In the genomic region with DNA sequence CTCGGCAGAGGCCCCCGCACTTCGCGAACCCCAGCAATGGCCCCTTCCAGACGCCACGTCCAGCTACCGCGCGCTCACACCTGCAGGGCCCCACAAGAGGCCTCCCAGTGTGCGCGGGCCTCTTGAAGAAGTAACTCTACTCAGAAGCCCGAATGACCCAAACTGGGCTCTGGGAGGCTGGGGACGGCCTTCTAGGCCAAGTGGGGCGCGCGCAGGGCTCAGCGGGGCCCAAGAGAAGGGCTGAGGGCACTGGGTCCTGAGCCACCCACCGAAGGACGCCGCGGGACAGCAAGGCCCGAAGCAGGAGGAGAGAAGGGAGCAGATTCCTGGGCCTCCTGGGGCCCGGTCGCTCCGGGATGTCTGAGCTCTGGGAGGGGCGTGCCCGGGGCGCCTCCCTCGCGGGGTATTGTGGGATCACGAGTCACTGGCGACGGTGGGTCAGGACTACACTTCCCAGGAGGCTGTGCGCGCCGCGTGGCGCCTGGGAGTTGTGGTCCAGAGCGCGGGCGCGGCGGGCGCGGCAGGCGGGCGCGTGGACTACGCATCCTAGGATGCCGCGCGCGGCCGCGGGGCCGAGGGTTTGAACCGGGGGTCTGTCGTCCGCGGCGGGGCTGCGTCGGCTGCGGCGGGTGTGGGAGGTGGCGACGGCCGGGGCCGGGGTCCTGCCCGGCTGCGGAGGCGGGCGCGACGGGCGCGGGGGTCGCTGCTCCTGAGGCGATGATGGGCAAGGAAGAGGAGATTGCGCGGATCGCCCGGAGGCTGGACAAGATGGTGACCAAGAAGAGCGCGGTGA, we compare ENCODE assay signal across 1 cellular context.
TF ChIP-seq lines count a peak whose summit lies in the region.

A gene (plus strand): TSS at position 603 of the 793 bp plus-strand sequence. CDS start 115 bp downstream, at position 718.

TF ChIP-seq in K562, 482 proteins besides CTCF, POLR2A, EP300 and RAD21 (continued from another document and continues in another):
- TF ChIP-seq, protein P1, sequence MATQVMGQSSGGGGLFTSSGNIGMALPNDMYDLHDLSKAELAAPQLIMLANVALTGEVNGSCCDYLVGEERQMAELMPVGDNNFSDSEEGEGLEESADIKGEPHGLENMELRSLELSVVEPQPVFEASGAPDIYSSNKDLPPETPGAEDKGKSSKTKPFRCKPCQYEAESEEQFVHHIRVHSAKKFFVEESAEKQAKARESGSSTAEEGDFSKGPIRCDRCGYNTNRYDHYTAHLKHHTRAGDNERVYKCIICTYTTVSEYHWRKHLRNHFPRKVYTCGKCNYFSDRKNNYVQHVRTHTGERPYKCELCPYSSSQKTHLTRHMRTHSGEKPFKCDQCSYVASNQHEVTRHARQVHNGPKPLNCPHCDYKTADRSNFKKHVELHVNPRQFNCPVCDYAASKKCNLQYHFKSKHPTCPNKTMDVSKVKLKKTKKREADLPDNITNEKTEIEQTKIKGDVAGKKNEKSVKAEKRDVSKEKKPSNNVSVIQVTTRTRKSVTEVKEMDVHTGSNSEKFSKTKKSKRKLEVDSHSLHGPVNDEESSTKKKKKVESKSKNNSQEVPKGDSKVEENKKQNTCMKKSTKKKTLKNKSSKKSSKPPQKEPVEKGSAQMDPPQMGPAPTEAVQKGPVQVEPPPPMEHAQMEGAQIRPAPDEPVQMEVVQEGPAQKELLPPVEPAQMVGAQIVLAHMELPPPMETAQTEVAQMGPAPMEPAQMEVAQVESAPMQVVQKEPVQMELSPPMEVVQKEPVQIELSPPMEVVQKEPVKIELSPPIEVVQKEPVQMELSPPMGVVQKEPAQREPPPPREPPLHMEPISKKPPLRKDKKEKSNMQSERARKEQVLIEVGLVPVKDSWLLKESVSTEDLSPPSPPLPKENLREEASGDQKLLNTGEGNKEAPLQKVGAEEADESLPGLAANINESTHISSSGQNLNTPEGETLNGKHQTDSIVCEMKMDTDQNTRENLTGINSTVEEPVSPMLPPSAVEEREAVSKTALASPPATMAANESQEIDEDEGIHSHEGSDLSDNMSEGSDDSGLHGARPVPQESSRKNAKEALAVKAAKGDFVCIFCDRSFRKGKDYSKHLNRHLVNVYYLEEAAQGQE (CRISPR knock-in tag; IDR thresholded peaks at IDR 0.05; ENCODE audit: low read depth) = 0 out of 2 replicates have a peak, but pooled peaks have one; percentile 81
- TF ChIP-seq KDM2B (CRISPR knock-in tag; IDR thresholded peaks at IDR 0.05) = no peak
- TF ChIP-seq ZNF354B (CRISPR knock-in tag; IDR thresholded peaks at IDR 0.05) = no peak
- TF ChIP-seq ZNF586 (CRISPR knock-in tag; conservative IDR thresholded peaks at IDR 0.05) = no peak
- peak; percentile 84 for TF ChIP-seq SUPT5H (IDR thresholded peaks at IDR 0.05)
- TF ChIP-seq, protein P2, sequence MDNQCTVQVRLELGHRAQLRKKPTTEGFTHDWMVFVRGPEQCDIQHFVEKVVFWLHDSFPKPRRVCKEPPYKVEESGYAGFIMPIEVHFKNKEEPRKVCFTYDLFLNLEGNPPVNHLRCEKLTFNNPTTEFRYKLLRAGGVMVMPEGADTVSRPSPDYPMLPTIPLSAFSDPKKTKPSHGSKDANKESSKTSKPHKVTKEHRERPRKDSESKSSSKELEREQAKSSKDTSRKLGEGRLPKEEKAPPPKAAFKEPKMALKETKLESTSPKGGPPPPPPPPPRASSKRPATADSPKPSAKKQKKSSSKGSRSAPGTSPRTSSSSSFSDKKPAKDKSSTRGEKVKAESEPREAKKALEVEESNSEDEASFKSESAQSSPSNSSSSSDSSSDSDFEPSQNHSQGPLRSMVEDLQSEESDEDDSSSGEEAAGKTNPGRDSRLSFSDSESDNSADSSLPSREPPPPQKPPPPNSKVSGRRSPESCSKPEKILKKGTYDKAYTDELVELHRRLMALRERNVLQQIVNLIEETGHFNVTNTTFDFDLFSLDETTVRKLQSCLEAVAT (IDR thresholded peaks at IDR 0.05) = no peak; a peak in 1 of 4 replicates
- no peak for TF ChIP-seq KDM4B (IDR thresholded peaks at IDR 0.05; ENCODE audit: borderline replicate concordance in 2 of 2, low read depth in 1 of 2)
- TF ChIP-seq HDAC2 (IDR thresholded peaks at IDR 0.05) = 0 out of 2 replicates have a peak, but pooled peaks have one; percentile 34
- TF ChIP-seq, protein P3, sequence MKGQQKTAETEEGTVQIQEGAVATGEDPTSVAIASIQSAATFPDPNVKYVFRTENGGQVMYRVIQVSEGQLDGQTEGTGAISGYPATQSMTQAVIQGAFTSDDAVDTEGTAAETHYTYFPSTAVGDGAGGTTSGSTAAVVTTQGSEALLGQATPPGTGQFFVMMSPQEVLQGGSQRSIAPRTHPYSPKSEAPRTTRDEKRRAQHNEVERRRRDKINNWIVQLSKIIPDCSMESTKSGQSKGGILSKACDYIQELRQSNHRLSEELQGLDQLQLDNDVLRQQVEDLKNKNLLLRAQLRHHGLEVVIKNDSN (CRISPR knock-in tag; IDR thresholded peaks at IDR 0.05) = peak; percentile 66
- no peak for TF ChIP-seq POLR3A (IDR thresholded peaks at IDR 0.05; ENCODE audit: borderline replicate concordance, extremely low read depth, insufficient read depth, insufficient read length)
- TF ChIP-seq, protein P4, sequence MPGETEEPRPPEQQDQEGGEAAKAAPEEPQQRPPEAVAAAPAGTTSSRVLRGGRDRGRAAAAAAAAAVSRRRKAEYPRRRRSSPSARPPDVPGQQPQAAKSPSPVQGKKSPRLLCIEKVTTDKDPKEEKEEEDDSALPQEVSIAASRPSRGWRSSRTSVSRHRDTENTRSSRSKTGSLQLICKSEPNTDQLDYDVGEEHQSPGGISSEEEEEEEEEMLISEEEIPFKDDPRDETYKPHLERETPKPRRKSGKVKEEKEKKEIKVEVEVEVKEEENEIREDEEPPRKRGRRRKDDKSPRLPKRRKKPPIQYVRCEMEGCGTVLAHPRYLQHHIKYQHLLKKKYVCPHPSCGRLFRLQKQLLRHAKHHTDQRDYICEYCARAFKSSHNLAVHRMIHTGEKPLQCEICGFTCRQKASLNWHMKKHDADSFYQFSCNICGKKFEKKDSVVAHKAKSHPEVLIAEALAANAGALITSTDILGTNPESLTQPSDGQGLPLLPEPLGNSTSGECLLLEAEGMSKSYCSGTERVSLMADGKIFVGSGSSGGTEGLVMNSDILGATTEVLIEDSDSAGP (CRISPR knock-in tag; IDR thresholded peaks at IDR 0.05) = 0 out of 2 replicates have a peak, but pooled peaks have one; percentile 69
- TF ChIP-seq, protein P5, sequence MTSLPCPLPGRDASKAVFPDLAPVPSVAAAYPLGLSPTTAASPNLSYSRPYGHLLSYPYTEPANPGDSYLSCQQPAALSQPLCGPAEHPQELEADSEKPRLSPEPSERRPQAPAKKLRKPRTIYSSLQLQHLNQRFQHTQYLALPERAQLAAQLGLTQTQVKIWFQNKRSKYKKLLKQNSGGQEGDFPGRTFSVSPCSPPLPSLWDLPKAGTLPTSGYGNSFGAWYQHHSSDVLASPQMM (CRISPR knock-in tag; IDR thresholded peaks at IDR 0.05) = no peak
- TF ChIP-seq ZNF324 (CRISPR knock-in tag; IDR thresholded peaks at IDR 0.05) = no peak
- no peak for TF ChIP-seq CREBBP (IDR thresholded peaks at IDR 0.05; ENCODE audit: low read depth, low read length)
- TF ChIP-seq CREM (IDR thresholded peaks at IDR 0.05; ENCODE audit: low read depth) = peak; percentile 96
- TF ChIP-seq U2AF2 (optimal IDR thresholded peaks at IDR 0.05; ENCODE audit: low read depth, low read length) = no peak
- TF ChIP-seq, protein P6, sequence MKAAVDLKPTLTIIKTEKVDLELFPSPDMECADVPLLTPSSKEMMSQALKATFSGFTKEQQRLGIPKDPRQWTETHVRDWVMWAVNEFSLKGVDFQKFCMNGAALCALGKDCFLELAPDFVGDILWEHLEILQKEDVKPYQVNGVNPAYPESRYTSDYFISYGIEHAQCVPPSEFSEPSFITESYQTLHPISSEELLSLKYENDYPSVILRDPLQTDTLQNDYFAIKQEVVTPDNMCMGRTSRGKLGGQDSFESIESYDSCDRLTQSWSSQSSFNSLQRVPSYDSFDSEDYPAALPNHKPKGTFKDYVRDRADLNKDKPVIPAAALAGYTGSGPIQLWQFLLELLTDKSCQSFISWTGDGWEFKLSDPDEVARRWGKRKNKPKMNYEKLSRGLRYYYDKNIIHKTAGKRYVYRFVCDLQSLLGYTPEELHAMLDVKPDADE (conservative IDR thresholded peaks at IDR 0.05; ENCODE audit: control insufficient read depth, low read depth, low read length) = peak; percentile 100
- TF ChIP-seq WHSC1 (IDR thresholded peaks at IDR 0.05; ENCODE audit: low read length) = no peak
- no peak for TF ChIP-seq HDAC6 (IDR thresholded peaks at IDR 0.05; ENCODE audit: low read depth, low read length)
- no peak for TF ChIP-seq FOXJ3 (CRISPR knock-in tag; IDR thresholded peaks at IDR 0.05)
- TF ChIP-seq, protein P7, sequence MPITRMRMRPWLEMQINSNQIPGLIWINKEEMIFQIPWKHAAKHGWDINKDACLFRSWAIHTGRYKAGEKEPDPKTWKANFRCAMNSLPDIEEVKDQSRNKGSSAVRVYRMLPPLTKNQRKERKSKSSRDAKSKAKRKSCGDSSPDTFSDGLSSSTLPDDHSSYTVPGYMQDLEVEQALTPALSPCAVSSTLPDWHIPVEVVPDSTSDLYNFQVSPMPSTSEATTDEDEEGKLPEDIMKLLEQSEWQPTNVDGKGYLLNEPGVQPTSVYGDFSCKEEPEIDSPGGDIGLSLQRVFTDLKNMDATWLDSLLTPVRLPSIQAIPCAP (CRISPR knock-in tag; IDR thresholded peaks at IDR 0.05; ENCODE audit: borderline replicate concordance) = no peak
- TF ChIP-seq BACH1 (tag; IDR thresholded peaks at IDR 0.05) = peak; percentile 72; the same call in 1 of the 2 replicates
- TF ChIP-seq ZNF23 (CRISPR knock-in tag; IDR thresholded peaks at IDR 0.05) = no peak
- TF ChIP-seq ZNF57 (CRISPR knock-in tag; IDR thresholded peaks at IDR 0.05) = no peak
- no peak for TF ChIP-seq PRPF4 (IDR thresholded peaks at IDR 0.05; ENCODE audit: insufficient read depth, low read depth, low read length, poor library complexity, severe bottlenecking)
- TF ChIP-seq MTF1 (CRISPR knock-in tag; IDR thresholded peaks at IDR 0.05; ENCODE audit: borderline replicate concordance) = no peak
- peak; percentile 32; the same call in 1 of the 2 replicates for TF ChIP-seq ZNF75A (CRISPR knock-in tag; IDR thresholded peaks at IDR 0.05)
- no peak for TF ChIP-seq MECOM (CRISPR knock-in tag; IDR thresholded peaks at IDR 0.05)
- no peak for TF ChIP-seq DACH1 (IDR thresholded peaks at IDR 0.05; ENCODE audit: partially characterized antibody)
- TF ChIP-seq, protein P8, sequence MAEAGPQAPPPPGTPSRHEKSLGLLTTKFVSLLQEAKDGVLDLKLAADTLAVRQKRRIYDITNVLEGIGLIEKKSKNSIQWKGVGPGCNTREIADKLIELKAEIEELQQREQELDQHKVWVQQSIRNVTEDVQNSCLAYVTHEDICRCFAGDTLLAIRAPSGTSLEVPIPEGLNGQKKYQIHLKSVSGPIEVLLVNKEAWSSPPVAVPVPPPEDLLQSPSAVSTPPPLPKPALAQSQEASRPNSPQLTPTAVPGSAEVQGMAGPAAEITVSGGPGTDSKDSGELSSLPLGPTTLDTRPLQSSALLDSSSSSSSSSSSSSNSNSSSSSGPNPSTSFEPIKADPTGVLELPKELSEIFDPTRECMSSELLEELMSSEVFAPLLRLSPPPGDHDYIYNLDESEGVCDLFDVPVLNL (CRISPR knock-in tag; IDR thresholded peaks at IDR 0.05; ENCODE audit: low read depth) = peak; percentile 20; the same call in 1 of the 2 replicates
- peak; percentile 61 for TF ChIP-seq POLR2AphosphoS5 (IDR thresholded peaks at IDR 0.05; ENCODE audit: control insufficient read depth, insufficient read depth, low read depth, low read length)
- peak; percentile 94 for TF ChIP-seq ZNF76 (CRISPR knock-in tag; IDR thresholded peaks at IDR 0.05; ENCODE audit: borderline replicate concordance)
- TF ChIP-seq NFXL1 (CRISPR knock-in tag; IDR thresholded peaks at IDR 0.05) = no peak
- TF ChIP-seq ZNF24 (IDR thresholded peaks at IDR 0.05) = no peak
- no peak for TF ChIP-seq SNIP1 (IDR thresholded peaks at IDR 0.05; ENCODE audit: low read depth)
- no peak for TF ChIP-seq ZZZ3 (IDR thresholded peaks at IDR 0.05)
- TF ChIP-seq, protein P9, sequence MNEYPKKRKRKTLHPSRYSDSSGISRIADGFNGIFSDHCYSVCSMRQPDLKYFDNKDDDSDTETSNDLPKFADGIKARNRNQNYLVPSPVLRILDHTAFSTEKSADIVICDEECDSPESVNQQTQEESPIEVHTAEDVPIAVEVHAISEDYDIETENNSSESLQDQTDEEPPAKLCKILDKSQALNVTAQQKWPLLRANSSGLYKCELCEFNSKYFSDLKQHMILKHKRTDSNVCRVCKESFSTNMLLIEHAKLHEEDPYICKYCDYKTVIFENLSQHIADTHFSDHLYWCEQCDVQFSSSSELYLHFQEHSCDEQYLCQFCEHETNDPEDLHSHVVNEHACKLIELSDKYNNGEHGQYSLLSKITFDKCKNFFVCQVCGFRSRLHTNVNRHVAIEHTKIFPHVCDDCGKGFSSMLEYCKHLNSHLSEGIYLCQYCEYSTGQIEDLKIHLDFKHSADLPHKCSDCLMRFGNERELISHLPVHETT (CRISPR knock-in tag; conservative IDR thresholded peaks at IDR 0.05 in 1 of 2, IDR thresholded peaks at IDR 0.05 in 1 of 2) = peak in 1 of 2 experiments; percentile 95; a peak in 2 of 4 replicates
- TF ChIP-seq GABPB2 (CRISPR knock-in tag; conservative IDR thresholded peaks at IDR 0.05) = no peak
- TF ChIP-seq XRCC3 (IDR thresholded peaks at IDR 0.05) = no peak
- peak; percentile 64; the same call in 1 of the 2 replicates for TF ChIP-seq KLF1 (tag; IDR thresholded peaks at IDR 0.05)
- peak; percentile 58; the same call in 1 of the 2 replicates for TF ChIP-seq ETV5 (CRISPR knock-in tag; IDR thresholded peaks at IDR 0.05; ENCODE audit: low read depth)
